ENCODE assay signal across 21 cellular contexts in the genomic region with DNA sequence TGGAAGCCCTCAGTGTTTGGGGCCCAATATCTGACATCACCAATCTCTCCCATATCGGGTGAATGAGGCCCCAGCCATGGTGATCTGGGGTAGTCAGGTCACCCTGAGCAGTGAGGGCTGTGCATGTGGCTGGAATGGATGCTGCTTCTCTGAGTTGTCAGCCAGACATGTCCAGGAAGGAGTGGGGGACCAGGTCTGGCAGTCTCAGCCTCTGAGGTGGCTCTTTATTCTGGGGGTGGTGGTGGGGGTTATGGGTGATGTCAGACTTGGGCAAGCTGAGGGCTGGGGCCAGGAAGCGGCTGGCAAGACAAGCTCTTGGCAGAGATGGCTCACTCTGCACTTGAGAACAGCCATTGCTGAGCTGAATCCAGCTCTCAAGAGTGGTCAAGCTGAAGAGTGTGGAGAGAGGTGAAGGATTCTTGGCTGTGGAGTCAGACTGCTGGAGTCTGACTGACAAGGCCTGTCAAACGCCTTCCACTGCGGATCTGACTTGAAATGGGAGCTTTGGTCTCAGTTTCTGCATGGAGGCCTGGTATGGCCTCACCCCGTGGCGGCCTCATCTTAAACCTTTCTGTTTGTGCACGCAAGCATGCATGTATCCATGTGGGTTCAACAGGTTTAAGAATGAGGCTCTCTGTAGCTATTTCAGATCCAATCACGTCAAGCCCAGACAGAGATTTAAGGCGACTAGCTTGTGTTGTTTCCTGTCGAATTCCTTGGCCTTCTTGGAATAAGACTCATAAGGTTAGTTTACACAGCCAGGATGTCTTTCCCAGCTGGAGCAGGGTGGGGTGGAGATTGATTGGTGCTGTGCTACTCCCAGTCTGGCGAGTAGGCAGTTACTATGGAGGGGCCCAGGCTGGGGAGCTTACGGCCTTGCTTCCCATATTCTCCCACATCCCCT.
DNase-seq lines count a peak whose midpoint lies in the region; ATAC-seq, FAIRE-seq and TF ChIP-seq lines count a peak whose summit lies in the region.
"Had no signal": no experiment of that assay in that cellular context is flagged by ENCODE, and none has a peak within 500 bp of the region (broad histone marks: within the 10 kb centered on the region; RNA-seq: fewer than 3 reads in every experiment).

No MANE protein-coding gene starts in this region.

- H3K4me1 Mint-ChIP-seq in activated T-cell treated with anti-CD3 and anti-CD28 coated beads, Interleukin-2, amount 50 U/mL, for 72 hours (ENCODE audit: low read depth), result peaks cover 16% of the 10 kb centered on the region

- H3K9me3 Mint-ChIP-seq in activated T-cell treated with anti-CD3 and anti-CD28 coated beads, Interleukin-2, amount 50 U/mL, for 72 hours, result peaks cover 1 to 4% of the 10 kb centered on the region in 2 donors
- H3K9me3 Mint-ChIP-seq: activated naive CD4-positive, alpha-beta T cell treated with anti-CD3 and anti-CD28 coated beads, Interleukin-2, amount 10 ng/mL, durations not matched to agents 7 days and 5 days; CD4-positive, alpha-beta T cell had no signal

- no peak overlapping the region for H3K4me2 ChIP-seq in GM23248 (ENCODE audit: unreplicated experiment)
- H3K4me2 ChIP-seq in keratinocyte (ENCODE audit: control insufficient read depth, extremely low read depth, insufficient read depth, low read depth, low read length), result peak overlapping the region; percentile 38
- H3K4me2 ChIP-seq in HepG2 (ENCODE audit: low read depth, low read length), result no peak overlapping the region
- H3K4me2 ChIP-seq in SK-N-SH, result no peak overlapping the region

- TF ChIP-seq RAD21 in HepG2 (CRISPR knock-in tag; IDR thresholded peaks at IDR 0.05) (no peak), SK-N-SH (IDR thresholded peaks at IDR 0.05; ENCODE audit: low read length) (no peak)

- POLR2A ChIA-PET in HepG2 (lab: Yijun Ruan, JAX), result no interaction called here
- POLR2A ChIA-PET in SK-N-SH (lab: Yijun Ruan, JAX), result no interaction called here

- no peak for TF ChIP-seq CTCF in esophagus squamous epithelium (IDR thresholded peaks at IDR 0.05)
- TF ChIP-seq CTCF in keratinocyte (optimal IDR thresholded peaks at IDR 0.05 in 1 of 3, IDR thresholded peaks at IDR 0.05 in 1 of 3, conservative IDR thresholded peaks at IDR 0.05 in 1 of 3; ENCODE audit: extremely low read depth in 1 of 3, insufficient read depth in 2 of 3, low read length in 3 of 3), result no peak
- no peak for TF ChIP-seq CTCF in gastrocnemius medialis (IDR thresholded peaks at IDR 0.05 in 4 of 5, conservative IDR thresholded peaks at IDR 0.05 in 1 of 5)
- TF ChIP-seq CTCF in HepG2 (CRISPR knock-in tag; IDR thresholded peaks at IDR 0.05), result no peak
- no peak for TF ChIP-seq CTCF in SK-N-SH (IDR thresholded peaks at IDR 0.05)

- H3K27me3 ChIP-seq in GM23248 (replicated peaks; ENCODE audit: insufficient read depth), result no peaks in the 10 kb centered on the region
- no peaks in the 10 kb centered on the region for H3K27me3 ChIP-seq in esophagus squamous epithelium
- H3K27me3 ChIP-seq in keratinocyte (ENCODE audit: control insufficient read depth, extremely low read depth, insufficient read depth, low read length), result no peaks in the 10 kb centered on the region
- no peaks in the 10 kb centered on the region for H3K27me3 ChIP-seq in gastrocnemius medialis
- no peaks in the 10 kb centered on the region for H3K27me3 ChIP-seq in HepG2 (ENCODE audit: control insufficient read depth in 1 of 2, insufficient read depth in 2 of 2, low read length in 2 of 2)
- no peaks in the 10 kb centered on the region for H3K27me3 ChIP-seq in SK-N-SH (ENCODE audit: insufficient read depth)
- H3K27me3 ChIP-seq: body of pancreas, dorsolateral prefrontal cortex had no signal

- WGBS in GM23248 (ENCODE audit: low coverage in 1 of 2, low lambda C conversion rate in 2 of 2, missing lambda C conversion rate in 2 of 2), 2 experiments, result 66 to 68% methylated on average over 12 of the region's 12 CpGs
- 43 to 48% methylated on average over 9 to 10 of the region's 12 CpGs for WGBS in esophagus squamous epithelium, 2 donors
- 95% methylated on average over 11 of the region's 12 CpGs for WGBS in HepG2 (ENCODE audit: low lambda C conversion rate)
- 62% methylated on average over 9 of the region's 12 CpGs for WGBS in SK-N-SH (ENCODE audit: low lambda C conversion rate)

- H3K9me3 ChIP-seq in GM23248 (ENCODE audit: low read depth) (no peaks in the 10 kb centered on the region), esophagus squamous epithelium (no peaks in the 10 kb centered on the region), keratinocyte (ENCODE audit: control insufficient read depth, low read depth, low read length) (no peaks in the 10 kb centered on the region), gastrocnemius medialis (no peaks in the 10 kb centered on the region), HepG2 (ENCODE audit: low read length) (no peaks in the 10 kb centered on the region), SK-N-SH (no peaks in the 10 kb centered on the region)
- H3K9me3 ChIP-seq: body of pancreas had no signal

- H3K9me1 ChIP-seq in keratinocyte (ENCODE audit: control insufficient read depth, extremely low read depth, insufficient read depth, low read length), result no peaks in the 10 kb centered on the region

- peak overlapping the region; percentile 46; the same call in 1 of the 2 replicates for H2AFZ ChIP-seq in GM23248
- H2AFZ ChIP-seq in keratinocyte (ENCODE audit: control insufficient read depth, low read length), result peak overlapping the region; percentile 88
- H2AFZ ChIP-seq in HepG2 (ENCODE audit: low read length), result no peak overlapping the region
- no peak overlapping the region for H2AFZ ChIP-seq in SK-N-SH (ENCODE audit: low read depth)

- H3K79me2 ChIP-seq in GM23248 (ENCODE audit: insufficient read depth) (no peaks in the 10 kb centered on the region), keratinocyte (ENCODE audit: control insufficient read depth, insufficient read depth, low read length) (no peaks in the 10 kb centered on the region), HepG2 (ENCODE audit: insufficient read depth, low read length) (no peaks in the 10 kb centered on the region), SK-N-SH (ENCODE audit: insufficient read depth) (no peaks in the 10 kb centered on the region)

- TF ChIP-seq POLR2A in esophagus squamous epithelium (IDR thresholded peaks at IDR 0.05) (no peak), gastrocnemius medialis (IDR thresholded peaks at IDR 0.05) (no peak), HepG2 (IDR thresholded peaks at IDR 0.05; ENCODE audit: insufficient read depth in 1 of 2, low read depth in 2 of 2, low read length in 2 of 2) (no peak)

- DNase-seq in GM23248 (no peak), esophagus squamous epithelium (lab: John Stamatoyannopoulos, UW) (no peak), keratinocyte (ENCODE audit: low read depth, low spot score) (peak; percentile 26), gastrocnemius medialis (no peak), HepG2 (ENCODE audit: low spot score) (no peak), SK-N-SH (no peak), ecto neural progenitor cell (ENCODE audit: low spot score) (no peak)
- no peak for DNase-seq in activated T-cell treated with anti-CD3 and anti-CD28 coated beads, Interleukin-2, amount 50 U/mL, for 72 hours
- DNase-seq: activated CD4-positive, alpha-beta T cell treated with anti-CD3 and anti-CD28 coated beads for 36 hours; activated naive CD4-positive, alpha-beta T cell treated with anti-CD3 and anti-CD28 coated beads, Interleukin-2, amount 10 ng/mL, durations not matched to agents 7 days and 5 days; body of pancreas; CD4-positive, alpha-beta T cell; DMS79 treated with DMSO at 0.1 percent for 48 hours; dorsolateral prefrontal cortex; HCEC 1CT; Kasumi-1; naive thymus-derived CD4-positive, alpha-beta T cell; NCI-H1417; stimulated activated naive CD4-positive, alpha-beta T cell had no signal

- H3K36me3 Mint-ChIP-seq in activated T-cell treated with anti-CD3 and anti-CD28 coated beads, Interleukin-2, amount 50 U/mL, for 72 hours (ENCODE audit: insufficient read depth in 2 of 2), result peaks cover 0 to 3% of the 10 kb centered on the region in 2 donors

- peaks cover 41% of the 10 kb centered on the region for H3K4me1 ChIP-seq in GM23248 (ENCODE audit: insufficient read depth)
- peaks cover 0 to 32% (median 5%) of the 10 kb centered on the region in 3 donors for H3K4me1 ChIP-seq in esophagus squamous epithelium
- peaks cover 20% of the 10 kb centered on the region for H3K4me1 ChIP-seq in keratinocyte (ENCODE audit: control insufficient read depth, extremely low read depth, insufficient read depth, low read length)
- peaks cover 4 to 11% of the 10 kb centered on the region in 2 donors for H3K4me1 ChIP-seq in gastrocnemius medialis
- peaks cover 36% of the 10 kb centered on the region for H3K4me1 ChIP-seq in HepG2 (ENCODE audit: insufficient read depth, low read length)
- peaks cover 0 to 8% of the 10 kb centered on the region in 2 experiments; a peak in 1 of 4 replicates for H3K4me1 ChIP-seq in SK-N-SH (ENCODE audit: control insufficient read depth in 1 of 2, insufficient read depth in 2 of 2, low read depth in 1 of 2, low read length in 1 of 2)
- H3K4me1 ChIP-seq: body of pancreas had no signal

- H3K36me3 ChIP-seq in GM23248 (ENCODE audit: low read depth) (no peaks in the 10 kb centered on the region), esophagus squamous epithelium (no peaks in the 10 kb centered on the region), keratinocyte (ENCODE audit: control insufficient read depth in 2 of 2, extremely low read depth in 1 of 2, insufficient read depth in 2 of 2, low read length in 2 of 2) (no peaks in the 10 kb centered on the region), gastrocnemius medialis (no peaks in the 10 kb centered on the region), HepG2 (replicated peaks in 1 of 2; ENCODE audit: control insufficient read depth in 1 of 2, insufficient read depth in 2 of 2, low read length in 2 of 2) (peaks cover 0 to 2% of the 10 kb centered on the region in 2 experiments; a peak in 1 of 5 replicates), SK-N-SH (replicated peaks in 1 of 2; ENCODE audit: control insufficient read depth in 1 of 2, insufficient read depth in 2 of 2, low read length in 1 of 2) (no peaks in the 10 kb centered on the region)

- in situ Hi-C loops in GM23248 (cut with MboI), result no loop called here
- in situ Hi-C loops in gastrocnemius medialis (cut with MboI; ENCODE audit: low sequenced_read_pairs in 4 of 4), result no loop called here
- in situ Hi-C loops in HepG2 (cut with HindIII; ENCODE audit: extremely low pct_ligation_motif_present, low pct_unique_long_range_greater_than_20kb), result no loop called here

- TF ChIP-seq EP300 in HepG2 (IDR thresholded peaks at IDR 0.05; ENCODE audit: low read depth in 2 of 2, low read length in 2 of 2), result no peak
- TF ChIP-seq EP300 in HepG2 (CRISPR knock-in tag; IDR thresholded peaks at IDR 0.05; ENCODE audit: borderline replicate concordance), result no peak
- TF ChIP-seq EP300 in SK-N-SH (IDR thresholded peaks at IDR 0.05; ENCODE audit: borderline replicate concordance in 1 of 2, low read depth in 1 of 2, low read length in 1 of 2), result no peak

- no peak overlapping the region for H3K4me3 Mint-ChIP-seq in activated T-cell treated with anti-CD3 and anti-CD28 coated beads, Interleukin-2, amount 50 U/mL, for 72 hours
- H3K4me3 Mint-ChIP-seq: activated CD4-positive, alpha-beta T cell treated with anti-CD3 and anti-CD28 coated beads for 36 hours; activated naive CD4-positive, alpha-beta T cell treated with anti-CD3 and anti-CD28 coated beads, Interleukin-2, amount 10 ng/mL, durations not matched to agents 7 days and 5 days; CD4-positive, alpha-beta T cell; naive thymus-derived CD4-positive, alpha-beta T cell had no signal

- H3K27ac Mint-ChIP-seq in activated T-cell treated with anti-CD3 and anti-CD28 coated beads, Interleukin-2, amount 50 U/mL, for 72 hours, result no peak overlapping the region
- H3K27ac Mint-ChIP-seq: activated CD4-positive, alpha-beta T cell treated with anti-CD3 and anti-CD28 coated beads for 36 hours; activated naive CD4-positive, alpha-beta T cell treated with anti-CD3 and anti-CD28 coated beads, Interleukin-2, amount 10 ng/mL, durations not matched to agents 7 days and 5 days; CD4-positive, alpha-beta T cell; naive thymus-derived CD4-positive, alpha-beta T cell had no signal

- H4K20me1 ChIP-seq in GM23248 (ENCODE audit: insufficient read depth) (no peaks in the 10 kb centered on the region), keratinocyte (ENCODE audit: control insufficient read depth, extremely low read depth, insufficient read depth, low read length) (no peaks in the 10 kb centered on the region), HepG2 (ENCODE audit: insufficient read depth, low read length) (no peaks in the 10 kb centered on the region), SK-N-SH (ENCODE audit: insufficient read depth) (no peaks in the 10 kb centered on the region)

- CTCF ChIA-PET in HepG2 (lab: Yijun Ruan, JAX; ENCODE audit: low intra/inter-chr PET ratio, low total read pairs) (no interaction called here), SK-N-SH (lab: Yijun Ruan, JAX) (interaction anchor here (1.5 kb wide), 1 partner anchor 79 kb away, joined by 3 read pairs; no protein-coding TSS in a partner anchor)

- H3K9ac ChIP-seq in GM23248 (no peak overlapping the region), keratinocyte (ENCODE audit: control insufficient read depth, extremely low read depth, insufficient read depth, low read length) (no peak overlapping the region), HepG2 (ENCODE audit: insufficient read depth, low read depth, low read length) (no peak overlapping the region), SK-N-SH (no peak overlapping the region)

- intact Hi-C loops in esophagus squamous epithelium (cut with DNase I) (no loop called here), gastrocnemius medialis (cut with DNase I; ENCODE audit: low total_unique reads) (no loop called here), HepG2 (cut with micrococcal nuclease; ENCODE audit: unreplicated experiment) (no loop called here)

- H3K9me2 ChIP-seq in GM23248 (ENCODE audit: insufficient read depth) (no peaks in the 10 kb centered on the region), SK-N-SH (no peaks in the 10 kb centered on the region)

- H3K27me3 Mint-ChIP-seq in activated T-cell treated with anti-CD3 and anti-CD28 coated beads, Interleukin-2, amount 50 U/mL, for 72 hours (ENCODE audit: low read depth), result peaks cover 20% of the 10 kb centered on the region

- H3K4me3 ChIP-seq in GM23248 (no peak overlapping the region), esophagus squamous epithelium (no peak overlapping the region), keratinocyte (ENCODE audit: control insufficient read depth in 2 of 3, extremely low read depth in 1 of 3, insufficient read depth in 2 of 3, low read depth in 1 of 3, low read length in 3 of 3) (no peak overlapping the region), gastrocnemius medialis (no peak overlapping the region), HepG2 (replicated peaks in 1 of 3; ENCODE audit: insufficient read depth in 1 of 3, low read depth in 2 of 3, low read length in 3 of 3) (no peak overlapping the region), SK-N-SH (ENCODE audit: low read depth in 2 of 2, low read length in 1 of 2) (no peak overlapping the region)
- H3K4me3 ChIP-seq: body of pancreas, dorsolateral prefrontal cortex had no signal

- dilution Hi-C loops in keratinocyte (cut with MboI; ENCODE audit: extremely low pct_ligation_motif_present, low sequenced_read_pairs), result no loop called here

- H3K27ac ChIP-seq in GM23248 (peak overlapping the region; percentile 10; the same call in 1 of the 2 replicates), esophagus squamous epithelium (peak overlapping the region; percentile 32 to 43 (median 40)), keratinocyte (ENCODE audit: control insufficient read depth, insufficient read depth, low read length) (peak overlapping the region; percentile 25), gastrocnemius medialis (peak overlapping the region; percentile 52 to 67 (median 64)), HepG2 (ENCODE audit: extremely low read length, insufficient read depth, low read length) (no peak overlapping the region), SK-N-SH (ENCODE audit: low read depth in 2 of 2, low read length in 1 of 2) (no peak overlapping the region)
- H3K27ac ChIP-seq: body of pancreas, dorsolateral prefrontal cortex had no signal

- FAIRE-seq in keratinocyte (lab: Jason Lieb, UNC) (peak; percentile 90), HepG2 (lab: Jason Lieb, UNC) (no peak)
- FAIRE-seq: GM19239 had no signal

- BruUV-seq in HepG2 (replicated peaks; lab: Mats Ljungman, UMichigan), result no TSS peak

- ATAC-seq in gastrocnemius medialis (peak; percentile 51 to 73), HepG2 (no peak)
- no peak for ATAC-seq in activated T-cell treated with anti-CD3 and anti-CD28 coated beads, Interleukin-2, amount 50 U/mL, for 72 hours (replicated peaks in 1 of 2)
- ATAC-seq: activated CD4-positive, alpha-beta T cell treated with anti-CD3 and anti-CD28 coated beads for 36 hours; body of pancreas; naive thymus-derived CD4-positive, alpha-beta T cell; Panc1 had no signal

- 0 out of 2 replicates have a peak, but pooled peaks cover 8% of the 10 kb centered on the region for H3F3A ChIP-seq in GM23248 (ENCODE audit: insufficient read depth)
- no peaks in the 10 kb centered on the region for H3F3A ChIP-seq in SK-N-SH (replicated peaks; ENCODE audit: insufficient read depth)

Comparison
In these comparisons a context has a peak if more than half of its experiments do, and no peak if none do; other contexts are left out.
1. H2AFZ ChIP-seq: peak in GM23248 (single experiment) and keratinocyte (single experiment); none in HepG2 (single experiment) and SK-N-SH (single experiment).
2. H3K27ac ChIP-seq: peak in GM23248 (single experiment), esophagus squamous epithelium (4 of 4), keratinocyte (single experiment) and gastrocnemius medialis (4 of 4); none in HepG2 (single experiment) and SK-N-SH (0 of 2).
3. ATAC-seq: peak in gastrocnemius medialis (2 of 2); none in HepG2 (single experiment) and activated T-cell treated with anti-CD3 and anti-CD28 coated beads, Interleukin-2, amount 50 U/mL, for 72 hours (0 of 2).